Comparison of ENCODE assay signal across 14 cellular contexts in genomic region chr22:39728236-39728860, GRCh38.
"Had no signal": no experiment of that assay in that cellular context is flagged by ENCODE, and none has a peak within 500 bp of the region (broad histone marks: within the 10 kb centered on the region; RNA-seq: fewer than 3 reads in every experiment).

No MANE protein-coding gene starts in this region.

- DNase-seq: effector memory CD8-positive, alpha-beta T cell; gastrocnemius medialis; glutamatergic neuron; occipital lobe; psoas muscle; retina; right lobe of liver; stimulated activated CD4-positive, alpha-beta T cell treated with anti-CD3 and anti-CD28 coated beads, Interleukin-4, amount 100 ng/mL, for 1 hour; stimulated activated CD8-positive, alpha-beta memory T cell treated with anti-CD3 and anti-CD28 coated beads, Interleukin-4, amount 100 ng/mL, for 48 hours; stimulated activated naive CD8-positive, alpha-beta T cell treated with anti-CD3 and anti-CD28 coated beads, Interleukin-15, Interleukin-2, amounts not matched to agents 100 U/mL and 50 U/mL, for 24 hours had no signal

- H3K4me3 Mint-ChIP-seq: effector memory CD8-positive, alpha-beta T cell; naive thymus-derived CD8-positive, alpha-beta T cell; neural progenitor cell; stimulated activated effector memory CD8-positive, alpha-beta T cell treated with anti-CD3 and anti-CD28 coated beads, Interleukin-12 subunit alpha, Interleukin-12 subunit beta, amount 100 ng/mL, for 72 hours had no signal

- H3K9me3 Mint-ChIP-seq: effector memory CD8-positive, alpha-beta T cell; naive thymus-derived CD8-positive, alpha-beta T cell; neural progenitor cell; stimulated activated effector memory CD8-positive, alpha-beta T cell treated with anti-CD3 and anti-CD28 coated beads, Interleukin-12 subunit alpha, Interleukin-12 subunit beta, amount 100 ng/mL, for 72 hours had no signal

- H3K27ac Mint-ChIP-seq: effector memory CD8-positive, alpha-beta T cell; naive thymus-derived CD8-positive, alpha-beta T cell; neural progenitor cell; stimulated activated effector memory CD8-positive, alpha-beta T cell treated with anti-CD3 and anti-CD28 coated beads, Interleukin-12 subunit alpha, Interleukin-12 subunit beta, amount 100 ng/mL, for 72 hours had no signal

- H3K36me3 Mint-ChIP-seq: naive thymus-derived CD8-positive, alpha-beta T cell; neural progenitor cell had no signal

- ATAC-seq: effector memory CD8-positive, alpha-beta T cell; gastrocnemius medialis; left lung; naive thymus-derived CD8-positive, alpha-beta T cell; psoas muscle; right lobe of liver; stimulated activated effector memory CD8-positive, alpha-beta T cell treated with anti-CD3 and anti-CD28 coated beads, Interleukin-12 subunit alpha, Interleukin-12 subunit beta, amount 100 ng/mL, for 72 hours; stimulated activated naive CD8-positive, alpha-beta T cell treated with anti-CD3 and anti-CD28 coated beads, Interleukin-15, Interleukin-2, amounts not matched to agents 100 U/mL and 50 U/mL, for 24 hours had no signal

- H3K4me1 Mint-ChIP-seq: neural progenitor cell; stimulated activated effector memory CD8-positive, alpha-beta T cell treated with anti-CD3 and anti-CD28 coated beads, Interleukin-12 subunit alpha, Interleukin-12 subunit beta, amount 100 ng/mL, for 72 hours had no signal
